9 cellular contexts compared by ENCODE assay signal in the genomic region with DNA sequence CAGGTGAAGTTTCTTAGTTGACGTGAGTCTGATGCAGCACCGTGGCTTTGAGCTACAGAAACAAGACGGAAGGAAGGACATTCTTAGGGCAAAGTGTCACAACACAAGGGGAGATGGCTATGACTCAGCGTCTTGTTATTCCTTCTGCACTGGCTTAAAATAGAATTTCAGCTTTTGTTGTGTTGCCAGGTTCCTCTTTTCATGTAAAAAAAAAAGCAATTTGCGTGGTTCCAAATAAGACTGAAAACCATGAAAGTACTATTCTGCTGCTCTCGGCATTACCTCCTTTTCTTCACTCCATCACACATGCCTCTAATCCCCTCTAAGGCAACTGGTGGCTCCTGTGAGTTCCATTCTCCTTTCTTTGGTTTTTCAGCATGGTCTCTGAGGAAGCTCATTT.
DNase-seq lines count a peak whose midpoint lies in the region; ATAC-seq and TF ChIP-seq lines count a peak whose summit lies in the region.
"Had no signal": no experiment of that assay in that cellular context is flagged by ENCODE, and none has a peak within 500 bp of the region (broad histone marks: within the 10 kb centered on the region; RNA-seq: fewer than 3 reads in every experiment).

No MANE protein-coding gene starts in this region.

- no peak overlapping the region for H3K4me3 Mint-ChIP-seq in activated T-helper 1 cell treated with anti-CD3 and anti-CD28 coated beads, Interleukin-12 subunit alpha, Interleukin-12 subunit beta, Interleukin-2, Interleukin-4 antibody, amounts not matched to agents 30 ng/mL and 10 ng/mL and 1 ng/mL, durations not matched to agents 14 hours and 24 hours and 36 hours
- H3K4me3 Mint-ChIP-seq in glutamatergic neuron (ENCODE audit: unreplicated experiment), result no peak overlapping the region

- no peaks in the 10 kb centered on the region for H3K9me3 Mint-ChIP-seq in activated T-helper 1 cell treated with anti-CD3 and anti-CD28 coated beads, Interleukin-12 subunit alpha, Interleukin-12 subunit beta, Interleukin-2, Interleukin-4 antibody, amounts not matched to agents 30 ng/mL and 10 ng/mL and 1 ng/mL, durations not matched to agents 14 hours and 24 hours and 36 hours
- H3K9me3 Mint-ChIP-seq in glutamatergic neuron (ENCODE audit: unreplicated experiment), result peaks cover 4% of the 10 kb centered on the region

- H3K36me3 ChIP-seq in Panc1 (ENCODE audit: control insufficient read depth, insufficient read depth, low read length), result peaks cover 7% of the 10 kb centered on the region
- H3K36me3 ChIP-seq in rectal smooth muscle tissue (ENCODE audit: control insufficient read depth, insufficient read depth, low read length), result no peaks in the 10 kb centered on the region
- H3K36me3 ChIP-seq: HAP-1 had no signal

- no peak for ATAC-seq in Panc1
- ATAC-seq in HG02981 (IDR thresholded peaks at IDR 0.05; ENCODE audit: unreplicated experiment), result no peak

- H3K4me1 ChIP-seq in Panc1 (ENCODE audit: control insufficient read depth, insufficient read depth, low read length) (peaks cover 2% of the 10 kb centered on the region), rectal smooth muscle tissue (ENCODE audit: control insufficient read depth, insufficient read depth, low read length) (peaks cover 36% of the 10 kb centered on the region)

- H3K9ac ChIP-seq in rectal smooth muscle tissue (ENCODE audit: low read length), result no peak overlapping the region

- peaks cover 9% of the 10 kb centered on the region for H3K27me3 Mint-ChIP-seq in activated T-helper 1 cell treated with anti-CD3 and anti-CD28 coated beads, Interleukin-12 subunit alpha, Interleukin-12 subunit beta, Interleukin-2, Interleukin-4 antibody, amounts not matched to agents 30 ng/mL and 10 ng/mL and 1 ng/mL, durations not matched to agents 14 hours and 24 hours and 36 hours (ENCODE audit: insufficient read depth)
- no peaks in the 10 kb centered on the region for H3K27me3 Mint-ChIP-seq in glutamatergic neuron (ENCODE audit: unreplicated experiment)

- intact Hi-C loops in Panc1 (cut with micrococcal nuclease; ENCODE audit: unreplicated experiment), result no loop called here
- intact Hi-C loops in activated T-helper 1 cell treated with anti-CD3 and anti-CD28 coated beads, Interleukin-12 subunit alpha, Interleukin-12 subunit beta, Interleukin-2, Interleukin-4 antibody, amounts not matched to agents 30 ng/mL and 10 ng/mL and 1 ng/mL, durations not matched to agents 14 hours and 24 hours and 36 hours (cut with micrococcal nuclease), result no loop called here

- BruUV-seq in Panc1 (replicated peaks; lab: Mats Ljungman, UMichigan), result no TSS peak

- POLR2A ChIA-PET in Panc1 (lab: Charles Lee), result no interaction called here

- CTCF ChIA-PET in Panc1 (lab: Charles Lee), result no interaction called here

- no peaks in the 10 kb centered on the region for H3K9me3 ChIP-seq in Panc1 (ENCODE audit: control insufficient read depth, insufficient read depth, low read depth, low read length)
- H3K9me3 ChIP-seq: HAP-1 had no signal

- no peak overlapping the region for H3K27ac Mint-ChIP-seq in activated T-helper 1 cell treated with anti-CD3 and anti-CD28 coated beads, Interleukin-12 subunit alpha, Interleukin-12 subunit beta, Interleukin-2, Interleukin-4 antibody, amounts not matched to agents 30 ng/mL and 10 ng/mL and 1 ng/mL, durations not matched to agents 14 hours and 24 hours and 36 hours
- H3K27ac Mint-ChIP-seq in glutamatergic neuron (ENCODE audit: unreplicated experiment), result no peak overlapping the region

- peak; percentile 70 for DNase-seq in GM12865 (ENCODE audit: low read depth)
- DNase-seq in Panc1 (ENCODE audit: low read depth, low spot score), result peak; percentile 13
- DNase-seq in fibroblast of gingiva (ENCODE audit: low read depth), result peak; percentile 80
- no peak for DNase-seq in NCI-H345 (lab: John Stamatoyannopoulos, UW)
- no peak for DNase-seq in activated T-helper 1 cell treated with anti-CD3 and anti-CD28 coated beads, Interleukin-12 subunit alpha, Interleukin-12 subunit beta, Interleukin-2, Interleukin-4 antibody, amounts not matched to agents 30 ng/mL and 10 ng/mL and 1 ng/mL, durations not matched to agents 14 hours and 24 hours and 36 hours (ENCODE audit: low spot score)
- DNase-seq in glutamatergic neuron, result no peak

- no peak overlapping the region for H3K27ac ChIP-seq in Panc1 (ENCODE audit: low read length)
- peak overlapping the region; percentile 77 for H3K27ac ChIP-seq in rectal smooth muscle tissue (ENCODE audit: low read depth, low read length)

- H3K36me3 Mint-ChIP-seq in activated T-helper 1 cell treated with anti-CD3 and anti-CD28 coated beads, Interleukin-12 subunit alpha, Interleukin-12 subunit beta, Interleukin-2, Interleukin-4 antibody, amounts not matched to agents 30 ng/mL and 10 ng/mL and 1 ng/mL, durations not matched to agents 14 hours and 24 hours and 36 hours (ENCODE audit: low read depth), result no peaks in the 10 kb centered on the region
- H3K36me3 Mint-ChIP-seq in glutamatergic neuron (ENCODE audit: unreplicated experiment), result peaks cover 5% of the 10 kb centered on the region

- no peak overlapping the region for H3K4me3 ChIP-seq in GM12865 (ENCODE audit: low read depth, low read length)
- H3K4me3 ChIP-seq in Panc1 (ENCODE audit: low read depth in 2 of 2, low read length in 2 of 2), result no peak overlapping the region
- H3K4me3 ChIP-seq in rectal smooth muscle tissue (ENCODE audit: low read length), result no peak overlapping the region
- H3K4me3 ChIP-seq: HAP-1 had no signal

- in situ Hi-C loops in Panc1 (cut with HindIII; ENCODE audit: low pct_unique_long_range_greater_than_20kb, low sequenced_read_pairs), result no loop called here

- TF ChIP-seq CTCF in GM12865 (IDR thresholded peaks at IDR 0.05; ENCODE audit: insufficient read depth, low read depth, low read length, missing control alignments), result no peak
- TF ChIP-seq CTCF in Panc1 (IDR thresholded peaks at IDR 0.05), result no peak
- TF ChIP-seq CTCF in glutamatergic neuron (IDR thresholded peaks at IDR 0.05; ENCODE audit: partially characterized antibody, unreplicated experiment), result no peak

- H3K4me1 Mint-ChIP-seq in activated T-helper 1 cell treated with anti-CD3 and anti-CD28 coated beads, Interleukin-12 subunit alpha, Interleukin-12 subunit beta, Interleukin-2, Interleukin-4 antibody, amounts not matched to agents 30 ng/mL and 10 ng/mL and 1 ng/mL, durations not matched to agents 14 hours and 24 hours and 36 hours (ENCODE audit: low read depth), result no peaks in the 10 kb centered on the region
- H3K4me1 Mint-ChIP-seq in glutamatergic neuron (ENCODE audit: low read depth, unreplicated experiment), result peaks cover 44% of the 10 kb centered on the region

- H3K27me3 ChIP-seq in Panc1 (ENCODE audit: control insufficient read depth, insufficient read depth, low read length), result no peaks in the 10 kb centered on the region
- no peaks in the 10 kb centered on the region for H3K27me3 ChIP-seq in rectal smooth muscle tissue (ENCODE audit: control insufficient read depth, insufficient read depth, low read length)

Comparison
In these comparisons a context has a peak if more than half of its experiments do, and no peak if none do; other contexts are left out.
1. DNase-seq: peak in GM12865 (single experiment), Panc1 (single experiment) and fibroblast of gingiva (single experiment); none in NCI-H345 (single experiment), activated T-helper 1 cell treated with anti-CD3 and anti-CD28 coated beads, Interleukin-12 subunit alpha, Interleukin-12 subunit beta, Interleukin-2, Interleukin-4 antibody, amounts not matched to agents 30 ng/mL and 10 ng/mL and 1 ng/mL, durations not matched to agents 14 hours and 24 hours and 36 hours (single experiment) and glutamatergic neuron (single experiment).